8 cellular contexts compared by ENCODE assay signal in genomic region chr17:4968916-4969550, GRCh38. TPM values are rescaled to one million over a fixed set of nuclear protein-coding genes. Genes with fewer than 3 reads are reported as not detected.
DNase-seq lines count a peak whose midpoint lies in the region; ATAC-seq and TF ChIP-seq lines count a peak whose summit lies in the region.

No MANE protein-coding gene starts in this region.

- no peak for TF ChIP-seq POLR2A in suprapubic skin (IDR thresholded peaks at IDR 0.05)

- peak overlapping the region; percentile 88 for H3K27ac ChIP-seq in CD4-positive, CD25-positive, alpha-beta regulatory T cell (ENCODE audit: insufficient read depth, low read length, poor library complexity, severe bottlenecking)
- peak overlapping the region; percentile 99 for H3K27ac ChIP-seq in angular gyrus (ENCODE audit: low read depth, low read length)
- peak overlapping the region; percentile 90 for H3K27ac ChIP-seq in suprapubic skin

- no peaks in the 10 kb centered on the region for H3K9me3 Mint-ChIP-seq in CD4-positive, CD25-positive, alpha-beta regulatory T cell

- peak overlapping the region in 1 of 3 donors; percentile 96 for H3K27ac Mint-ChIP-seq in CD4-positive, CD25-positive, alpha-beta regulatory T cell

- H3K9me3 ChIP-seq in CD4-positive, CD25-positive, alpha-beta regulatory T cell (ENCODE audit: control insufficient read depth in 2 of 2, low read length in 2 of 2), result no peaks in the 10 kb centered on the region
- no peaks in the 10 kb centered on the region for H3K9me3 ChIP-seq in suprapubic skin

- H3K4me1 Mint-ChIP-seq in CD4-positive, CD25-positive, alpha-beta regulatory T cell, result peaks cover 6 to 27% (median 22%) of the 10 kb centered on the region in 4 donors

- no peaks in the 10 kb centered on the region for H3K27me3 Mint-ChIP-seq in CD4-positive, CD25-positive, alpha-beta regulatory T cell

- no peak for ATAC-seq in CD4-positive, CD25-positive, alpha-beta regulatory T cell (ENCODE audit: low read depth in 2 of 2)
- no peak for ATAC-seq in GM18517 (IDR thresholded peaks at IDR 0.05; ENCODE audit: unreplicated experiment)

- peaks cover 31% of the 10 kb centered on the region for H3K4me1 ChIP-seq in CD4-positive, CD25-positive, alpha-beta regulatory T cell (ENCODE audit: control insufficient read depth, insufficient read depth, low read length, poor library complexity, severe bottlenecking)
- peaks cover 38% of the 10 kb centered on the region for H3K4me1 ChIP-seq in suprapubic skin

- no peak for TF ChIP-seq CTCF in suprapubic skin (IDR thresholded peaks at IDR 0.05)

- H3K4me3 Mint-ChIP-seq in CD4-positive, CD25-positive, alpha-beta regulatory T cell, result no peak overlapping the region

- H3K4me3 ChIP-seq in CD4-positive, CD25-positive, alpha-beta regulatory T cell (ENCODE audit: low read depth, low read length), result peak overlapping the region; percentile 69
- peak overlapping the region; percentile 55 for H3K4me3 ChIP-seq in suprapubic skin

- peak in 1 of 3 donors; percentile 28 for DNase-seq in CD4-positive, CD25-positive, alpha-beta regulatory T cell
- DNase-seq in LHCN-M2 (ENCODE audit: low read depth) (peak; percentile 89), kidney glomerular epithelial cell (lab: John Stamatoyannopoulos, UW) (peak; percentile 76), suprapubic skin (ENCODE audit: low spot score in 2 of 2) (no peak), NCI-H1694 (lab: John Stamatoyannopoulos, UW) (no peak), GF-D8 (lab: John Stamatoyannopoulos, UW) (no peak)

- no peak for TF ChIP-seq EP300 in suprapubic skin (IDR thresholded peaks at IDR 0.05)

- H3K36me3 Mint-ChIP-seq in CD4-positive, CD25-positive, alpha-beta regulatory T cell, result peaks cover 32% of the 10 kb centered on the region

- no peaks in the 10 kb centered on the region for H3K27me3 ChIP-seq in CD4-positive, CD25-positive, alpha-beta regulatory T cell (ENCODE audit: control insufficient read depth, insufficient read depth, low read length)
- no peaks in the 10 kb centered on the region for H3K27me3 ChIP-seq in suprapubic skin

- WGBS in suprapubic skin, result 83% methylated on average over 20 of the region's 20 CpGs

- H3K36me3 ChIP-seq in CD4-positive, CD25-positive, alpha-beta regulatory T cell (ENCODE audit: control insufficient read depth, insufficient read depth, low read length), result peaks cover 24% of the 10 kb centered on the region
- H3K36me3 ChIP-seq in suprapubic skin, result peaks cover 41% of the 10 kb centered on the region

RNA-seq across cellular contexts. Expression of gene SPAG7, which starts 1.4 kb away (rescaled TPM):
- 52.5 TPM for total RNA-seq in CD4-positive, CD25-positive, alpha-beta regulatory T cell
- 100 to 1,000 TPM in 3 of 4 donors, 10 to 100 TPM in 1; 97.9 to 130 (median 106) TPM for polyA plus RNA-seq in CD4-positive, CD25-positive, alpha-beta regulatory T cell
- total RNA-seq in LHCN-M2 (2014; rRNA removed) (69.6 and 75.0 TPM in 2 replicates), suprapubic skin (10 to 100 TPM; 30.5 to 52.7 (median 47.1) TPM)
- polyA plus RNA-seq in LHCN-M2 (2012), result 81.5 TPM

RNA-seq across cellular contexts. Expression of gene ENO3, which starts 18.1 kb away (rescaled TPM):
- 11.7 TPM for total RNA-seq in CD4-positive, CD25-positive, alpha-beta regulatory T cell
- 1 to 10 TPM in 1 of 4 donors, under 1 TPM in 3; 0.29 to 1.6 (median 0.41) TPM for polyA plus RNA-seq in CD4-positive, CD25-positive, alpha-beta regulatory T cell
- total RNA-seq in LHCN-M2 (2014; rRNA removed) (5.2 and 7.9 TPM in 2 replicates), suprapubic skin (1 to 10 TPM; 2.0 to 4.2 (median 3.2) TPM)
- polyA plus RNA-seq in LHCN-M2 (2012), result 15.1 TPM

RNA-seq across cellular contexts. Expression of gene CAMTA2, which starts 18.4 kb away (rescaled TPM):
- total RNA-seq in CD4-positive, CD25-positive, alpha-beta regulatory T cell, result 69.8 TPM
- polyA plus RNA-seq in CD4-positive, CD25-positive, alpha-beta regulatory T cell, result 1 to 10 TPM; 4.7 to 7.9 (median 6.0) TPM
- 12.4 and 13.2 TPM in 2 replicates for total RNA-seq in LHCN-M2 (2014; rRNA removed)
- polyA plus RNA-seq in LHCN-M2 (2012), result 27.2 TPM
- 10 to 100 TPM; 27.4 to 60.8 (median 34.6) TPM for total RNA-seq in suprapubic skin

RNA-seq across cellular contexts. Expression of gene PFN1, which starts 20.7 kb away (rescaled TPM):
- 865 TPM for total RNA-seq in CD4-positive, CD25-positive, alpha-beta regulatory T cell
- 1,000 to 10,000 TPM; 2,018 to 2,804 (median 2,386) TPM for polyA plus RNA-seq in CD4-positive, CD25-positive, alpha-beta regulatory T cell
- total RNA-seq in LHCN-M2 (2014; rRNA removed), result 1,610 and 1,782 TPM in 2 replicates
- 3,150 TPM for polyA plus RNA-seq in LHCN-M2 (2012)
- total RNA-seq in suprapubic skin, result 100 to 1,000 TPM; 392 to 756 (median 686) TPM

RNA-seq across cellular contexts. Expression of gene INCA1, which starts 28.3 kb away (rescaled TPM):
- not detected for total RNA-seq in CD4-positive, CD25-positive, alpha-beta regulatory T cell
- polyA plus RNA-seq in CD4-positive, CD25-positive, alpha-beta regulatory T cell, result under 1 TPM in 1 of 4 donors, not detected in 3; 0.99 TPM
- 0.34 and 0.64 TPM in 2 replicates for total RNA-seq in LHCN-M2 (2014; rRNA removed)
- 1.1 TPM for polyA plus RNA-seq in LHCN-M2 (2012)
- 1 to 10 TPM in 2 of 4 donors, under 1 TPM in 2; 0.73 to 1.4 (median 1.2) TPM for total RNA-seq in suprapubic skin

Comparison
In these comparisons a context has a peak if more than half of its experiments do, and no peak if none do; other contexts are left out.
1. DNase-seq: peak in LHCN-M2 (single experiment) and kidney glomerular epithelial cell (single experiment); none in suprapubic skin (0 of 2), NCI-H1694 (single experiment) and GF-D8 (single experiment).
2. Peak in every context shown above with its lines, with median percentiles within 50 percentile points of each other: H3K27ac ChIP-seq.